ENCODE assay signal across 16 cellular contexts in the genomic region with DNA sequence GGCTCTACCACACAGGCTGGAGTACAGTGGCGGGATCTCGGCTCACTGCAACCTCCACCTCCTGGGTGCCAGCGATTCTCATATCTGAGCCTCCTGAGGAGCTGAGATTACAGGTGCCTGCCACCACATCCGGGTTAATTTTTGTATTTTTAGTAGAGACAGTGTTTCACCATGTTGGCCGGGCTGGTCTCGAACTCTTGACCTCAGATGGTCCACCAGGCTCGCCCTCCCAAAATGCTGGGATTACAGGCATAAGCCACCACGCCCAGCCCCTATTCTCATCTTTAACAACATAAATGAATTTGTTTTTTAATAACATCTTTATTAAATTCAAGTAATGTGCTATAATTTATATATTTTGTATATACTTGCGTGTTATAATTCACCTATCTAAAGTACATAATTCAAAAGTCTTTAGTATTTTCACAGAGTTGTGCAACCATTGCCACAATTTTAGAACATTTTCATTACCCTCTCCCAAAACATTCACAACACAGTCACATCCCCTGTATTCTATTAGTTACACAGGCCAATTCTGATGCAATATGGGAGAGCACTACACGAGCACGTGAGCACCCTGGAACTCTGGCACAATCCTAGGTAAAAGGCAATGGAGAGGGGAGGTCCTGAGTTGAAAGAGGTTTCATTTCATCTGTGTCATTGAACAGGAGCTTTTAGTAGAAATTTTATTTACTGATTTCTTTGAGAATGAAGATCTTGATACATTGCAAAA.
"Had no signal": no experiment of that assay in that cellular context is flagged by ENCODE, and none has a peak within 500 bp of the region (broad histone marks: within the 10 kb centered on the region; RNA-seq: fewer than 3 reads in every experiment).

No MANE protein-coding gene starts in this region.

- H3K27ac ChIP-seq: hepatocyte, neutrophil, right atrium auricular region, sigmoid colon, skin epidermis, stomach, thoracic aorta, transverse colon had no signal

- H3K27me3 ChIP-seq: hepatocyte, right atrium auricular region, sigmoid colon had no signal

- H3K4me1 ChIP-seq: right atrium auricular region, sigmoid colon, stomach, transverse colon had no signal

- DNase-seq: effector memory CD4-positive, alpha-beta T cell; foreskin fibroblast; left colon; mammary epithelial cell; naive thymus-derived CD4-positive, alpha-beta T cell; sigmoid colon; stimulated activated CD4-positive, alpha-beta T cell treated with anti-CD3 and anti-CD28 coated beads, Interleukin-12 subunit alpha, Interleukin-12 subunit beta, amount 100 ng/mL, for 4 hours; stimulated activated naive CD4-positive, alpha-beta T cell; stomach; substantia nigra; transverse colon had no signal

- H3K4me3 ChIP-seq: hepatocyte, right atrium auricular region, sigmoid colon, skin epidermis, stomach, thoracic aorta, transverse colon had no signal

- H3K9me3 ChIP-seq: neutrophil, right atrium auricular region had no signal

- H3K36me3 ChIP-seq: neutrophil, right atrium auricular region, sigmoid colon, stomach, thoracic aorta, transverse colon had no signal
